Comparison of ENCODE assay signal across 30 cellular contexts in genomic region chr6:132412656-132413500, GRCh38. TPM values are rescaled to one million over a fixed set of nuclear protein-coding genes. Genes with fewer than 3 reads are reported as not detected.
DNase-seq lines count a peak whose midpoint lies in the region; ATAC-seq, FAIRE-seq and TF ChIP-seq lines count a peak whose summit lies in the region.
"Had no signal": no experiment of that assay in that cellular context is flagged by ENCODE, and none has a peak within 500 bp of the region (broad histone marks: within the 10 kb centered on the region; RNA-seq: fewer than 3 reads in every experiment).

No MANE protein-coding gene starts in this region.

- peaks cover 20% of the 10 kb centered on the region for H3K4me1 Mint-ChIP-seq in osteocyte (ENCODE audit: unreplicated experiment)
- H3K4me1 Mint-ChIP-seq in CD8-positive, alpha-beta memory T cell, result no peaks in the 10 kb centered on the region
- H3K4me1 Mint-ChIP-seq: endodermal cell; natural killer cell; stimulated activated effector memory CD8-positive, alpha-beta T cell treated with anti-CD3 and anti-CD28 coated beads, Interleukin-12 subunit alpha, Interleukin-12 subunit beta, amount 100 ng/mL, for 72 hours had no signal

- H3K79me2 ChIP-seq in SK-N-SH (ENCODE audit: insufficient read depth) (no peaks in the 10 kb centered on the region; the same call in 1 of the 2 replicates), H1 (ENCODE audit: control insufficient read depth in 1 of 2, insufficient read depth in 2 of 2, low read length in 2 of 2) (no peaks in the 10 kb centered on the region)

- no peak overlapping the region for H3K14ac ChIP-seq in H1 (ENCODE audit: insufficient read length)

- no peak overlapping the region for H3K4ac ChIP-seq in H1 (replicated peaks; ENCODE audit: insufficient read length, low read depth, low read length)

- no peak for TF ChIP-seq EP300 in SK-N-SH (IDR thresholded peaks at IDR 0.05; ENCODE audit: borderline replicate concordance in 1 of 2, low read depth in 1 of 2, low read length in 1 of 2)
- TF ChIP-seq EP300 in H1 (IDR thresholded peaks at IDR 0.05; ENCODE audit: borderline replicate concordance in 1 of 2, low read depth in 2 of 2, low read length in 2 of 2), result no peak

- H4K8ac ChIP-seq in H1 (ENCODE audit: extremely low read depth, insufficient read depth, low read length), result no peak overlapping the region

- H3K9me3 Mint-ChIP-seq in osteocyte (ENCODE audit: unreplicated experiment), result peaks cover 4% of the 10 kb centered on the region
- peaks cover 0 to 4% (median 0%) of the 10 kb centered on the region in 5 donors for H3K9me3 Mint-ChIP-seq in CD8-positive, alpha-beta memory T cell
- H3K9me3 Mint-ChIP-seq: activated T-cell treated with anti-CD3 and anti-CD28 coated beads, Interleukin-2, amount 50 U/mL, for 24 hours; natural killer cell; stimulated activated effector memory CD8-positive, alpha-beta T cell treated with anti-CD3 and anti-CD28 coated beads, Interleukin-12 subunit alpha, Interleukin-12 subunit beta, amount 100 ng/mL, for 72 hours had no signal

- DNase-seq in SK-N-SH, result no peak
- no peak for DNase-seq in H1 (ENCODE audit: low read depth in 1 of 2, low spot score in 2 of 2)
- DNase-seq in osteocyte (ENCODE audit: extremely low spot score, unreplicated experiment), result no peak
- no peak for DNase-seq in CD8-positive, alpha-beta memory T cell
- no peak for DNase-seq in SK-N-DZ (ENCODE audit: low spot score)
- no peak for DNase-seq in NOMO-1 treated with DMSO at 0.1 percent for 48 hours (lab: John Stamatoyannopoulos, UW; ENCODE audit: unreplicated experiment)
- DNase-seq: activated effector memory CD4-positive, alpha-beta T cell treated with anti-CD3 and anti-CD28 coated beads, Interleukin-2, amount 50 U/mL, for 16 hours; activated T-cell treated with anti-CD3 and anti-CD28 coated beads, Interleukin-2, amount 50 U/mL, for 24 hours; C1 segment of cervical spinal cord; Caco-2; central memory CD4-positive, alpha-beta T cell; dermis blood vessel endothelial cell; DMS79 treated with DMSO at 0.1 percent for 48 hours; endodermal cell; gastrocnemius medialis; natural killer cell; NCI-H1048; NCI-H1694 treated with DMSO at 0.1 percent for 48 hours; occipital lobe had no signal

- H2BK20ac ChIP-seq in H1 (ENCODE audit: low read length), result no peak overlapping the region

- 0 out of 2 replicates have a peak overlapping the region, but pooled peaks have one; percentile 17 for H2AFZ ChIP-seq in SK-N-SH (ENCODE audit: low read depth)
- no peak overlapping the region for H2AFZ ChIP-seq in H1 (ENCODE audit: low read length)

- no peaks in the 10 kb centered on the region; a peak in 1 of 4 replicates for H3K4me1 ChIP-seq in SK-N-SH (ENCODE audit: control insufficient read depth in 1 of 2, insufficient read depth in 2 of 2, low read depth in 1 of 2, low read length in 1 of 2)
- H3K4me1 ChIP-seq in H1 (replicated peaks in 1 of 4; ENCODE audit: control insufficient read depth in 3 of 4, insufficient read depth in 4 of 4, low read length in 3 of 4), result no peaks in the 10 kb centered on the region
- no peaks in the 10 kb centered on the region for H3K4me1 ChIP-seq in CD8-positive, alpha-beta memory T cell (ENCODE audit: insufficient read depth, low read length)
- H3K4me1 ChIP-seq: ascending aorta, Caco-2, gastrocnemius medialis, SJSA1 had no signal

- no peak for TF ChIP-seq POLR2A in H1 (IDR thresholded peaks at IDR 0.05; ENCODE audit: control extremely low read depth in 1 of 2, low read depth in 2 of 2, low read length in 2 of 2)

- no peaks in the 10 kb centered on the region for H3K79me1 ChIP-seq in H1 (ENCODE audit: low read depth, low read length)

- peaks cover 16% of the 10 kb centered on the region for H3F3A ChIP-seq in SK-N-SH (replicated peaks; ENCODE audit: insufficient read depth)

- H3K9ac ChIP-seq in SK-N-SH (peak overlapping the region; percentile 14; the same call in 1 of the 2 replicates), H1 (replicated peaks in 1 of 4; ENCODE audit: extremely low read depth in 1 of 4, low read depth in 3 of 4, low read length in 3 of 4) (no peak overlapping the region)

- H3K36me3 ChIP-seq in SK-N-SH (replicated peaks in 1 of 2; ENCODE audit: control insufficient read depth in 1 of 2, insufficient read depth in 2 of 2, low read length in 1 of 2), result no peaks in the 10 kb centered on the region
- H3K36me3 ChIP-seq in H1 (ENCODE audit: control insufficient read depth in 2 of 4, insufficient read depth in 4 of 4, low read length in 3 of 4), result no peaks in the 10 kb centered on the region
- H3K36me3 ChIP-seq in CD8-positive, alpha-beta memory T cell (ENCODE audit: insufficient read depth, low read length), result no peaks in the 10 kb centered on the region
- H3K36me3 ChIP-seq: ascending aorta, gastrocnemius medialis, SJSA1 had no signal

- H2BK5ac ChIP-seq in H1 (ENCODE audit: low read depth, low read length), result no peak overlapping the region

- no peak overlapping the region for H2AK5ac ChIP-seq in H1 (ENCODE audit: low read depth, low read length)

- no peak overlapping the region for H3K18ac ChIP-seq in H1 (ENCODE audit: extremely low read depth, low read length)

- ATAC-seq in GM18868 (IDR thresholded peaks at IDR 0.05; ENCODE audit: unreplicated experiment) (peak; percentile 47), HG02852 (IDR thresholded peaks at IDR 0.05; ENCODE audit: unreplicated experiment) (no peak)
- ATAC-seq: gastrocnemius medialis; natural killer cell; stimulated activated effector memory CD8-positive, alpha-beta T cell treated with anti-CD3 and anti-CD28 coated beads, Interleukin-12 subunit alpha, Interleukin-12 subunit beta, amount 100 ng/mL, for 72 hours had no signal

- H2BK15ac ChIP-seq in H1 (ENCODE audit: low read length), result no peak overlapping the region

- CTCF ChIA-PET in SK-N-SH (lab: Yijun Ruan, JAX) (interaction anchor here (1.2 to 1.4 kb wide), 2 partner anchors 13 to 133 kb away, joined by 3 to 7 read pairs; no protein-coding TSS in a partner anchor), H1 (lab: Charles Lee; ENCODE audit: partially characterized antibody) (interaction anchor here (1.4 to 1.5 kb wide), 2 partner anchors 72 to 114 kb away, joined by 3 to 6 read pairs; no protein-coding TSS in a partner anchor)
- CTCF ChIA-PET in CD8-positive, alpha-beta memory T cell (lab: Charles Lee), result no interaction called here

- POLR2A ChIA-PET in SK-N-SH (lab: Yijun Ruan, JAX), result no interaction called here
- POLR2A ChIA-PET in H1 (lab: Charles Lee; ENCODE audit: partially characterized antibody), result no interaction called here
- POLR2A ChIA-PET in CD8-positive, alpha-beta memory T cell (lab: Charles Lee), result no interaction called here

- H3K27ac Mint-ChIP-seq in osteocyte (ENCODE audit: unreplicated experiment), result peak overlapping the region; percentile 16
- H3K27ac Mint-ChIP-seq in CD8-positive, alpha-beta memory T cell, result no peak overlapping the region
- H3K27ac Mint-ChIP-seq: activated naive CD8-positive, alpha-beta T cell; activated T-cell treated with anti-CD3 and anti-CD28 coated beads, Interleukin-2, amount 50 U/mL, for 24 hours; endodermal cell; natural killer cell; stimulated activated effector memory CD8-positive, alpha-beta T cell treated with anti-CD3 and anti-CD28 coated beads, Interleukin-12 subunit alpha, Interleukin-12 subunit beta, amount 100 ng/mL, for 72 hours; T-helper 1 cell treated with Interleukin-12 subunit alpha and Interleukin-12 subunit beta and Interleukin-4 antibody, amounts not matched to agents 30 μg/mL and 1 μg/mL, for 36 hours had no signal

- no peak for FAIRE-seq in H1 (lab: Jason Lieb, UNC)
- FAIRE-seq: GM19239 had no signal

- no peak overlapping the region for H3K4me3 Mint-ChIP-seq in osteocyte (ENCODE audit: unreplicated experiment)
- H3K4me3 Mint-ChIP-seq in CD8-positive, alpha-beta memory T cell, result no peak overlapping the region
- H3K4me3 Mint-ChIP-seq: activated naive CD8-positive, alpha-beta T cell; activated T-cell treated with anti-CD3 and anti-CD28 coated beads, Interleukin-2, amount 50 U/mL, for 24 hours; endodermal cell; natural killer cell; stimulated activated effector memory CD8-positive, alpha-beta T cell treated with anti-CD3 and anti-CD28 coated beads, Interleukin-12 subunit alpha, Interleukin-12 subunit beta, amount 100 ng/mL, for 72 hours; T-helper 1 cell treated with Interleukin-12 subunit alpha and Interleukin-12 subunit beta and Interleukin-4 antibody, amounts not matched to agents 30 μg/mL and 1 μg/mL, for 36 hours had no signal

- H3K27me3 ChIP-seq in SK-N-SH (ENCODE audit: insufficient read depth) (no peaks in the 10 kb centered on the region), H1 (replicated peaks in 1 of 4; ENCODE audit: control insufficient read depth in 3 of 4, extremely low read depth in 1 of 4, insufficient read depth in 3 of 4, low read length in 3 of 4) (no peaks in the 10 kb centered on the region)
- H3K27me3 ChIP-seq in CD8-positive, alpha-beta memory T cell (ENCODE audit: insufficient read depth, low read length, poor library complexity, severe bottlenecking), result no peaks in the 10 kb centered on the region
- H3K27me3 ChIP-seq: ascending aorta, SJSA1 had no signal

- no peak overlapping the region for H3K56ac ChIP-seq in H1 (replicated peaks; ENCODE audit: insufficient read length, low read depth, low read length)

- no peak overlapping the region for H2BK120ac ChIP-seq in H1 (replicated peaks; ENCODE audit: low read depth, low read length)

- 14% methylated on average over 5 of the region's 5 CpGs for WGBS in SK-N-SH (ENCODE audit: low lambda C conversion rate)
- 92% methylated on average over 5 of the region's 5 CpGs; no CpG with 5 or more reads in 1 of the 2 experiments for WGBS in H1 (ENCODE audit: extremely low coverage in 1 of 2, insufficient coverage in 1 of 2, insufficient read length in 1 of 2, insufficient replicate concordance in 2 of 2, low coverage in 1 of 2, low lambda C conversion rate in 2 of 2, missing lambda C conversion rate in 1 of 2), 2 experiments

- H3K9me3 ChIP-seq in SK-N-SH, result 0 out of 2 replicates have a peak, but pooled peaks cover 3% of the 10 kb centered on the region
- H3K9me3 ChIP-seq in H1 (ENCODE audit: insufficient read depth in 2 of 2, low read depth in 1 of 2, low read length in 1 of 2), result peaks cover 4 to 7% of the 10 kb centered on the region in 2 experiments; a peak in 1 of 4 replicates
- H3K9me3 ChIP-seq in CD8-positive, alpha-beta memory T cell (ENCODE audit: low read length), result no peaks in the 10 kb centered on the region
- H3K9me3 ChIP-seq: ascending aorta, Caco-2, gastrocnemius medialis, SJSA1 had no signal

- peaks cover 2% of the 10 kb centered on the region; the same call in 1 of the 2 replicates for H3K23me2 ChIP-seq in H1 (ENCODE audit: low read depth, low read length)

- TF ChIP-seq RAD21 in SK-N-SH (IDR thresholded peaks at IDR 0.05; ENCODE audit: low read length), result no peak
- TF ChIP-seq RAD21 in H1 (IDR thresholded peaks at IDR 0.05 in 1 of 2, conservative IDR thresholded peaks at IDR 0.05 in 1 of 2; ENCODE audit: low read depth in 2 of 2, low read length in 2 of 2), result no peak

- peak overlapping the region; percentile 71 to 74; a peak in 3 of 4 replicates for H3K27ac ChIP-seq in SK-N-SH (ENCODE audit: low read depth in 2 of 2, low read length in 1 of 2)
- no peak overlapping the region for H3K27ac ChIP-seq in H1 (ENCODE audit: low read depth, low read length)
- H3K27ac ChIP-seq in CD8-positive, alpha-beta memory T cell (ENCODE audit: low read depth, low read length), result no peak overlapping the region
- H3K27ac ChIP-seq: ascending aorta, gastrocnemius medialis, RWPE1, SJSA1 had no signal

- no peak overlapping the region for H4K5ac ChIP-seq in H1 (ENCODE audit: insufficient read length, low read depth, low read length)

- H3K9me2 ChIP-seq in SK-N-SH, result no peaks in the 10 kb centered on the region

- H2BK12ac ChIP-seq in H1 (ENCODE audit: low read depth, low read length), result no peak overlapping the region

- H4K20me1 ChIP-seq in SK-N-SH (ENCODE audit: insufficient read depth) (no peaks in the 10 kb centered on the region), H1 (replicated peaks in 1 of 2; ENCODE audit: control insufficient read depth in 1 of 2, insufficient read depth in 2 of 2, low read length in 2 of 2) (no peaks in the 10 kb centered on the region)

- H4K91ac ChIP-seq in H1 (replicated peaks; ENCODE audit: insufficient read length, low read length), result no peak overlapping the region

- no peaks in the 10 kb centered on the region for H3K36me3 Mint-ChIP-seq in osteocyte (ENCODE audit: unreplicated experiment)
- no peaks in the 10 kb centered on the region for H3K36me3 Mint-ChIP-seq in CD8-positive, alpha-beta memory T cell
- H3K36me3 Mint-ChIP-seq: activated naive CD8-positive, alpha-beta T cell; natural killer cell; stimulated activated effector memory CD8-positive, alpha-beta T cell treated with anti-CD3 and anti-CD28 coated beads, Interleukin-12 subunit alpha, Interleukin-12 subunit beta, amount 100 ng/mL, for 72 hours had no signal

- H3K4me3 ChIP-seq in SK-N-SH (ENCODE audit: low read depth in 2 of 2, low read length in 1 of 2), result no peak overlapping the region; a peak in 1 of 4 replicates
- no peak overlapping the region for H3K4me3 ChIP-seq in H1 (ENCODE audit: extremely low read depth in 1 of 4, insufficient read depth in 2 of 4, low read depth in 3 of 4, low read length in 4 of 4)
- no peak overlapping the region for H3K4me3 ChIP-seq in CD8-positive, alpha-beta memory T cell (ENCODE audit: low read length)
- H3K4me3 ChIP-seq: ascending aorta, gastrocnemius medialis, lung, SJSA1 had no signal

- H3K27me3 Mint-ChIP-seq in osteocyte (ENCODE audit: unreplicated experiment), result no peaks in the 10 kb centered on the region
- peaks cover 3 to 32% of the 10 kb centered on the region in 2 donors for H3K27me3 Mint-ChIP-seq in CD8-positive, alpha-beta memory T cell

- H3K23ac ChIP-seq in H1 (ENCODE audit: insufficient read length), result no peak overlapping the region

- TF ChIP-seq CTCF in SK-N-SH (IDR thresholded peaks at IDR 0.05) (no peak), H1 (IDR thresholded peaks at IDR 0.05; ENCODE audit: control extremely low read depth in 1 of 3, insufficient read depth in 1 of 3, low read depth in 1 of 3, low read length in 3 of 3) (no peak), osteocyte (IDR thresholded peaks at IDR 0.05) (no peak)

- H3K4me2 ChIP-seq in SK-N-SH, result peak overlapping the region; percentile 22; the same call in 1 of the 2 replicates
- H3K4me2 ChIP-seq in H1 (ENCODE audit: insufficient read depth in 1 of 2, low read depth in 2 of 2, low read length in 2 of 2), result no peak overlapping the region

RNA-seq across cellular contexts. Expression of gene MOXD1, which starts 11.6 kb away (rescaled TPM):
- polyA plus RNA-seq in SK-N-SH (2012; rRNA removed) (252 and 379 TPM in 2 replicates), H1 (2011; rRNA removed) (1.7 and 3.5 TPM in 2 replicates)
- polyA plus RNA-seq in SK-N-SH (2012; cell fraction: cytosol; rRNA removed), result 385 and 417 TPM in 2 replicates
- 88.2 and 221 TPM in 2 replicates for polyA plus RNA-seq in SK-N-SH (2012; cell fraction: nucleus; rRNA removed)
- total RNA-seq in H1 (2021; fragmentation: NEBNext Ultra II Directional; extraction: Animal tissue kit (Norgen Biotek cat#: 25700)), result 1.4 and 1.6 TPM in 2 replicates
- 2.6 TPM for polyA plus RNA-seq in H1 (2011; cell fraction: cytosol; rRNA removed)
- 1.3 TPM for polyA plus RNA-seq in H1 (2011; cell fraction: nucleus; rRNA removed)
- polyA plus RNA-seq in H1 (2012, experiment 1 of 2), result 2.7 to 4.8 TPM (median 4.2 TPM) in 4 replicates
- polyA plus RNA-seq in H1 (2012, experiment 2 of 2), result 0.80 TPM
- polyA plus RNA-seq in H1 (2013, experiment 1 of 2), result 2.2 TPM
- 2.3 TPM for polyA plus RNA-seq in H1 (2013, experiment 2 of 2)
- polyA minus RNA-seq in H1 (2011; rRNA and poly(A)+ RNA removed), result 1.6 and 4.1 TPM in 2 replicates
- 1.4 TPM for polyA minus RNA-seq in H1 (2011; cell fraction: cytosol; rRNA and poly(A)+ RNA removed)
- 2.4 TPM for polyA minus RNA-seq in H1 (2011; cell fraction: nucleus; rRNA and poly(A)+ RNA removed)
- total RNA-seq in osteocyte, result 8.0 and 8.2 TPM in 2 replicates
- not detected for total RNA-seq in CD8-positive, alpha-beta memory T cell
- 0.25 TPM for polyA plus RNA-seq in CD8-positive, alpha-beta memory T cell
- 1.2 and 2.2 TPM in 2 replicates for polyA plus RNA-seq in SK-N-DZ (2014; cell fraction: cytosol; rRNA removed)
- 0.21 and 1.8 TPM in 2 replicates for polyA plus RNA-seq in SK-N-DZ (2014; cell fraction: nucleus; rRNA removed)
- total RNA-seq: natural killer cell, NCI-H460 had no signal

Comparison
In these comparisons a context has a peak if more than half of its experiments do, and no peak if none do; other contexts are left out.
1. H3K27ac ChIP-seq: peak in SK-N-SH (2 of 2); none in H1 (single experiment) and CD8-positive, alpha-beta memory T cell (single experiment).